In genomic region chr12:81403348-81403747, GRCh38 we compare ENCODE assay signal across 10 cellular contexts.
"Had no signal": no experiment of that assay in that cellular context is flagged by ENCODE, and none has a peak within 500 bp of the region (broad histone marks: within the 10 kb centered on the region; RNA-seq: fewer than 3 reads in every experiment).

No MANE protein-coding gene starts in this region.

- H3K27ac ChIP-seq: GM23248, HL-60, KMS-11 had no signal

- DNase-seq: GM23248, GOT3, H7, HFFc6, IMR-90, Karpas-422 had no signal

- H3K4me3 ChIP-seq: GM23248, HAP-1, K562 had no signal
